In genomic region chr3:179772297-179772696, GRCh38 we compare ENCODE assay signal across 24 cellular contexts.
"Had no signal": no experiment of that assay in that cellular context is flagged by ENCODE, and none has a peak within 500 bp of the region (broad histone marks: within the 10 kb centered on the region; RNA-seq: fewer than 3 reads in every experiment).

No MANE protein-coding gene starts in this region.

- H3K4me1 ChIP-seq: colonic mucosa, left lung, parathyroid adenoma, right lobe of liver, uterus had no signal

- H3K4me2 ChIP-seq: neural progenitor cell had no signal

- H3K4me3 Mint-ChIP-seq: dendritic cell treated with granulocyte-macrophage colony-stimulating factor and Interleukin-4, amounts not matched to agents 40 ng/mL and 50 ng/mL, for 4 days; naive thymus-derived CD4-positive, alpha-beta T cell; nephron; neural progenitor cell; stimulated activated naive B cell treated with anti-CD40 and anti-IgM and Interleukin-4, amounts not matched to agents 10 μg/mL and 1 μg/mL and 100 μg/mL, for 72 hours; stimulated activated naive CD8-positive, alpha-beta T cell treated with anti-CD3 and anti-CD28 coated beads, Interleukin-15, Interleukin-2, amounts not matched to agents 100 ng/mL and 50 ng/mL, for 24 hours had no signal

- H3K27me3 ChIP-seq: colonic mucosa, left lung, neural progenitor cell, right lobe of liver, transverse colon, upper lobe of right lung, uterus had no signal

- H3K27ac ChIP-seq: colonic mucosa, left lung, neural progenitor cell, parathyroid adenoma, right lobe of liver, thoracic aorta, transverse colon, upper lobe of right lung, uterus had no signal

- H3K27me3 Mint-ChIP-seq: dendritic cell treated with granulocyte-macrophage colony-stimulating factor and Interleukin-4, amounts not matched to agents 40 ng/mL and 50 ng/mL, for 4 days; naive thymus-derived CD4-positive, alpha-beta T cell; progenitor cell of endocrine pancreas; stimulated activated naive B cell treated with anti-CD40 and anti-IgM and Interleukin-4, amounts not matched to agents 10 μg/mL and 1 μg/mL and 100 μg/mL, for 72 hours; stimulated activated naive CD8-positive, alpha-beta T cell treated with anti-CD3 and anti-CD28 coated beads, Interleukin-15, Interleukin-2, amounts not matched to agents 100 ng/mL and 50 ng/mL, for 24 hours had no signal

- ATAC-seq: left cardiac atrium; naive thymus-derived CD4-positive, alpha-beta T cell; right lobe of liver; stimulated activated naive B cell treated with anti-CD40 and anti-IgM and Interleukin-4, amounts not matched to agents 10 μg/mL and 1 μg/mL and 100 μg/mL, for 72 hours had no signal

- H3K9ac ChIP-seq: neural progenitor cell, parathyroid adenoma had no signal

- DNase-seq: colonic mucosa; effector memory CD4-positive, alpha-beta T cell; hypothalamus; kidney; left cardiac atrium; left lung; mesenchymal stem cell; midbrain; naive thymus-derived CD4-positive, alpha-beta T cell; right lobe of liver; small intestine; stimulated activated CD4-positive, alpha-beta T cell treated with anti-CD3 and anti-CD28 coated beads, Interleukin-15, amount 100 ng/mL, for 24 hours; stimulated activated CD4-positive, alpha-beta T cell treated with anti-CD3 and anti-CD28 coated beads, Interleukin-2, amount 100 ng/mL, for 48 hours; stimulated activated naive B cell treated with anti-CD40 and anti-IgM and Interleukin-4, amounts not matched to agents 10 μg/mL and 1 μg/mL and 100 μg/mL, for 72 hours; transverse colon; upper lobe of right lung; uterus had no signal

- H3K9me3 Mint-ChIP-seq: stimulated activated naive CD8-positive, alpha-beta T cell treated with anti-CD3 and anti-CD28 coated beads, Interleukin-15, Interleukin-2, amounts not matched to agents 100 ng/mL and 50 ng/mL, for 24 hours had no signal

- H3K4me1 Mint-ChIP-seq: nephron, neural progenitor cell had no signal

- H3K9me3 ChIP-seq: colonic mucosa, right lobe of liver, thoracic aorta, transverse colon, upper lobe of right lung, uterus had no signal

- H3K27ac Mint-ChIP-seq: dendritic cell treated with granulocyte-macrophage colony-stimulating factor and Interleukin-4, amounts not matched to agents 40 ng/mL and 50 ng/mL, for 4 days; nephron; neural progenitor cell; progenitor cell of endocrine pancreas; stimulated activated naive B cell treated with anti-CD40 and anti-IgM and Interleukin-4, amounts not matched to agents 10 μg/mL and 1 μg/mL and 100 μg/mL, for 72 hours; stimulated activated naive CD8-positive, alpha-beta T cell treated with anti-CD3 and anti-CD28 coated beads, Interleukin-15, Interleukin-2, amounts not matched to agents 100 ng/mL and 50 ng/mL, for 24 hours had no signal

- H3K79me2 ChIP-seq: parathyroid adenoma had no signal

- H3K36me3 ChIP-seq: colonic mucosa, thoracic aorta, transverse colon, uterus had no signal

- H3K4me3 ChIP-seq: colonic mucosa, left lung, neural progenitor cell, right lobe of liver, thoracic aorta, transverse colon, upper lobe of right lung, uterus had no signal
